In the genomic region with DNA sequence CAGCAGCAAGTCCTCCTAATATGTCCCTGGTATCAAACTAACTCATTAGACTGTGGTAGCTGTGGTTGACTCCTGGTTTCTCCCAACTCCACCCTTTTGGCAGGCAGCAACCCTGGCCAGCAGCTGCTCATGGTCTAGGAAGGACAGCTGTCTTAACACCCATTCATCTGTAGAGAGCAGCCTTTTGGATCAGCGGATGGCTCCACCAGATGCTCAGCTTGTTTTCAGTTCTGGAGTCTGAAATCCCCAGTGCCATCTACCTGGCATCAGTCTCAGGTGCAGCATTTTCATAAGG, we compare ENCODE assay signal across 21 cellular contexts.
DNase-seq lines count a peak whose midpoint lies in the region; ATAC-seq and TF ChIP-seq lines count a peak whose summit lies in the region.
"Had no signal": no experiment of that assay in that cellular context is flagged by ENCODE, and none has a peak within 500 bp of the region (broad histone marks: within the 10 kb centered on the region; RNA-seq: fewer than 3 reads in every experiment).

No MANE protein-coding gene starts in this region.

- H3K79me2 ChIP-seq in mammary epithelial cell (ENCODE audit: insufficient read depth, low read length), result no peaks in the 10 kb centered on the region

- 100% methylated on average over 1 of the region's 1 CpG for WGBS in mammary epithelial cell (ENCODE audit: low coverage, missing lambda C conversion rate)

- POLR2A ChIA-PET in activated CD4-positive, alpha-beta T cell treated with anti-CD3 and anti-CD28 coated beads for 36 hours (lab: Charles Lee), result no interaction called here

- in situ Hi-C loops in mammary epithelial cell (cut with MboI; ENCODE audit: low sequenced_read_pairs in 2 of 2), result no loop called here

- no peak for TF ChIP-seq POLR2A in breast epithelium (IDR thresholded peaks at IDR 0.05)

- no peaks in the 10 kb centered on the region for H3K4me1 Mint-ChIP-seq in stimulated activated naive B cell treated with anti-CD40 and anti-IgM and Interleukin-4, amounts not matched to agents 10 μg/mL and 1 μg/mL and 100 μg/mL, for 72 hours
- H3K4me1 Mint-ChIP-seq in activated CD4-positive, alpha-beta T cell treated with anti-CD3 and anti-CD28 coated beads for 36 hours, result no peaks in the 10 kb centered on the region
- H3K4me1 Mint-ChIP-seq: activated naive CD8-positive, alpha-beta T cell treated with anti-CD3 and anti-CD28 coated beads, Interleukin-2, amount 10 ng/mL, durations not matched to agents 7 days and 5 days; CD4-positive, alpha-beta memory T cell had no signal

- H3K4me3 Mint-ChIP-seq in stimulated activated naive B cell treated with anti-CD40 and anti-IgM and Interleukin-4, amounts not matched to agents 10 μg/mL and 1 μg/mL and 100 μg/mL, for 72 hours, result no peak overlapping the region
- H3K4me3 Mint-ChIP-seq in activated CD4-positive, alpha-beta T cell treated with anti-CD3 and anti-CD28 coated beads for 36 hours, result no peak overlapping the region
- H3K4me3 Mint-ChIP-seq: activated naive CD8-positive, alpha-beta T cell treated with anti-CD3 and anti-CD28 coated beads, Interleukin-2, amount 10 ng/mL, durations not matched to agents 7 days and 5 days; activated T-helper 1 cell treated with anti-CD3 and anti-CD28 coated beads, Interleukin-12 subunit alpha, Interleukin-12 subunit beta, Interleukin-2, Interleukin-4 antibody, amounts not matched to agents 30 ng/mL and 10 ng/mL and 1 ng/mL, durations not matched to agents 14 hours and 24 hours and 36 hours; CD4-positive, alpha-beta memory T cell had no signal

- H3K27ac ChIP-seq in mammary epithelial cell (ENCODE audit: insufficient read depth, low read depth, low read length), result no peak overlapping the region
- H3K27ac ChIP-seq in breast epithelium, result no peak overlapping the region
- H3K27ac ChIP-seq: cardiac muscle cell, esophagus squamous epithelium, GM23248, ovary, sigmoid colon, vagina had no signal

- peaks cover 5 to 7% of the 10 kb centered on the region in 2 donors for H3K36me3 Mint-ChIP-seq in stimulated activated naive B cell treated with anti-CD40 and anti-IgM and Interleukin-4, amounts not matched to agents 10 μg/mL and 1 μg/mL and 100 μg/mL, for 72 hours
- H3K36me3 Mint-ChIP-seq in activated CD4-positive, alpha-beta T cell treated with anti-CD3 and anti-CD28 coated beads for 36 hours (ENCODE audit: low read depth), result no peaks in the 10 kb centered on the region
- H3K36me3 Mint-ChIP-seq: activated naive CD8-positive, alpha-beta T cell treated with anti-CD3 and anti-CD28 coated beads, Interleukin-2, amount 10 ng/mL, durations not matched to agents 7 days and 5 days had no signal

- H3K4me2 ChIP-seq in mammary epithelial cell (ENCODE audit: insufficient read depth, low read depth, low read length), result no peak overlapping the region

- no TSS peak for BruUV-seq in mammary epithelial cell (replicated peaks; lab: Mats Ljungman, UMichigan)

- intact Hi-C loops in mammary epithelial cell (cut with micrococcal nuclease) (no loop called here), breast epithelium (cut with DNase I; ENCODE audit: low total_unique reads) (no loop called here)
- intact Hi-C loops in activated CD4-positive, alpha-beta T cell treated with anti-CD3 and anti-CD28 coated beads for 36 hours (cut with DNase I, micrococcal nuclease), result no loop called here

- DNase-seq in mammary epithelial cell (peak; percentile 48), breast epithelium (ENCODE audit: low spot score in 2 of 2) (no peak), NCI-H2107 treated with DMSO at 0.1 percent for 48 hours (lab: John Stamatoyannopoulos, UW; ENCODE audit: unreplicated experiment) (peak; percentile 75), UCSD-AML1 (lab: John Stamatoyannopoulos, UW; ENCODE audit: unreplicated experiment) (peak; percentile 20), SK-N-DZ (ENCODE audit: low spot score) (no peak)
- no peak for DNase-seq in stimulated activated naive B cell treated with anti-CD40 and anti-IgM and Interleukin-4, amounts not matched to agents 10 μg/mL and 1 μg/mL and 100 μg/mL, for 72 hours
- DNase-seq in activated CD4-positive, alpha-beta T cell treated with anti-CD3 and anti-CD28 coated beads for 36 hours, result no peak
- DNase-seq: activated CD8-positive, alpha-beta memory T cell treated with anti-CD3 and anti-CD28 coated beads for 24 hours; activated naive CD8-positive, alpha-beta T cell treated with anti-CD3 and anti-CD28 coated beads, Interleukin-2, amount 10 ng/mL, durations not matched to agents 7 days and 5 days; CD4-positive, alpha-beta memory T cell; esophagus squamous epithelium; GDM1; GM23248; ovary; sigmoid colon; stimulated activated CD4-positive, alpha-beta T cell treated with anti-CD3 and anti-CD28 coated beads, Interleukin-2, amount 100 ng/mL, for 48 hours; substantia nigra had no signal

- H3K27ac Mint-ChIP-seq in stimulated activated naive B cell treated with anti-CD40 and anti-IgM and Interleukin-4, amounts not matched to agents 10 μg/mL and 1 μg/mL and 100 μg/mL, for 72 hours, result peak overlapping the region; percentile 38
- H3K27ac Mint-ChIP-seq in activated CD4-positive, alpha-beta T cell treated with anti-CD3 and anti-CD28 coated beads for 36 hours, result no peak overlapping the region
- H3K27ac Mint-ChIP-seq: activated naive CD8-positive, alpha-beta T cell treated with anti-CD3 and anti-CD28 coated beads, Interleukin-2, amount 10 ng/mL, durations not matched to agents 7 days and 5 days; activated T-helper 1 cell treated with anti-CD3 and anti-CD28 coated beads, Interleukin-12 subunit alpha, Interleukin-12 subunit beta, Interleukin-2, Interleukin-4 antibody, amounts not matched to agents 30 ng/mL and 10 ng/mL and 1 ng/mL, durations not matched to agents 14 hours and 24 hours and 36 hours; CD4-positive, alpha-beta memory T cell had no signal

- no peak overlapping the region for H3K9ac ChIP-seq in mammary epithelial cell (ENCODE audit: insufficient read depth, low read length)
- H3K9ac ChIP-seq: GM23248 had no signal

- dilution Hi-C loops in mammary epithelial cell (cut with HindIII; ENCODE audit: low sequenced_read_pairs), result no loop called here

- no peaks in the 10 kb centered on the region for H4K20me1 ChIP-seq in mammary epithelial cell (ENCODE audit: insufficient read depth, low read length)

- no peaks in the 10 kb centered on the region for H3K27me3 Mint-ChIP-seq in stimulated activated naive B cell treated with anti-CD40 and anti-IgM and Interleukin-4, amounts not matched to agents 10 μg/mL and 1 μg/mL and 100 μg/mL, for 72 hours
- no peaks in the 10 kb centered on the region for H3K27me3 Mint-ChIP-seq in activated CD4-positive, alpha-beta T cell treated with anti-CD3 and anti-CD28 coated beads for 36 hours
- H3K27me3 Mint-ChIP-seq: activated naive CD8-positive, alpha-beta T cell treated with anti-CD3 and anti-CD28 coated beads, Interleukin-2, amount 10 ng/mL, durations not matched to agents 7 days and 5 days; CD4-positive, alpha-beta memory T cell had no signal

- H3K9me3 ChIP-seq in mammary epithelial cell (replicated peaks; ENCODE audit: insufficient read depth, low read length) (no peaks in the 10 kb centered on the region), breast epithelium (no peaks in the 10 kb centered on the region)
- H3K9me3 ChIP-seq: esophagus squamous epithelium, ovary, sigmoid colon, vagina had no signal

- H3K4me3 ChIP-seq in mammary epithelial cell (replicated peaks in 1 of 3; ENCODE audit: insufficient read depth in 1 of 3, low read depth in 2 of 3, low read length in 3 of 3) (no peak overlapping the region), breast epithelium (no peak overlapping the region)
- H3K4me3 ChIP-seq: cardiac muscle cell, esophagus squamous epithelium, GM23248, ovary, sigmoid colon, vagina had no signal

- peaks cover 3% of the 10 kb centered on the region for H3K4me1 ChIP-seq in mammary epithelial cell (ENCODE audit: insufficient read depth, low read length)
- no peaks in the 10 kb centered on the region for H3K4me1 ChIP-seq in breast epithelium
- H3K4me1 ChIP-seq: esophagus squamous epithelium, sigmoid colon, vagina had no signal

- H3K9me3 Mint-ChIP-seq in stimulated activated naive B cell treated with anti-CD40 and anti-IgM and Interleukin-4, amounts not matched to agents 10 μg/mL and 1 μg/mL and 100 μg/mL, for 72 hours, result no peaks in the 10 kb centered on the region
- H3K9me3 Mint-ChIP-seq in activated CD4-positive, alpha-beta T cell treated with anti-CD3 and anti-CD28 coated beads for 36 hours (ENCODE audit: low read depth), result no peaks in the 10 kb centered on the region
- H3K9me3 Mint-ChIP-seq: activated naive CD8-positive, alpha-beta T cell treated with anti-CD3 and anti-CD28 coated beads, Interleukin-2, amount 10 ng/mL, durations not matched to agents 7 days and 5 days; activated T-helper 1 cell treated with anti-CD3 and anti-CD28 coated beads, Interleukin-12 subunit alpha, Interleukin-12 subunit beta, Interleukin-2, Interleukin-4 antibody, amounts not matched to agents 30 ng/mL and 10 ng/mL and 1 ng/mL, durations not matched to agents 14 hours and 24 hours and 36 hours had no signal

- ATAC-seq in stimulated activated naive B cell treated with anti-CD40 and anti-IgM and Interleukin-4, amounts not matched to agents 10 μg/mL and 1 μg/mL and 100 μg/mL, for 72 hours (replicated peaks), result no peak
- no peak for ATAC-seq in activated CD4-positive, alpha-beta T cell treated with anti-CD3 and anti-CD28 coated beads for 36 hours
- ATAC-seq in HG03135 (IDR thresholded peaks at IDR 0.05; ENCODE audit: unreplicated experiment), result no peak

- no peak overlapping the region for H2AFZ ChIP-seq in mammary epithelial cell (ENCODE audit: low read depth, low read length)
- H2AFZ ChIP-seq: GM23248 had no signal

- CTCF ChIA-PET in mammary epithelial cell (lab: Charles Lee; ENCODE audit: low non-redundant PET), result no interaction called here
- CTCF ChIA-PET in activated CD4-positive, alpha-beta T cell treated with anti-CD3 and anti-CD28 coated beads for 36 hours (lab: Charles Lee), result no interaction called here

- peaks cover 1% of the 10 kb centered on the region for H3K36me3 ChIP-seq in mammary epithelial cell (ENCODE audit: insufficient read depth, low read length)
- H3K36me3 ChIP-seq in breast epithelium, result no peaks in the 10 kb centered on the region
- H3K36me3 ChIP-seq: cardiac muscle cell, esophagus squamous epithelium, ovary, sigmoid colon, vagina had no signal

- TF ChIP-seq CTCF in mammary epithelial cell (conservative IDR thresholded peaks at IDR 0.05 in 1 of 2, IDR thresholded peaks at IDR 0.05 in 1 of 2; ENCODE audit: extremely low read depth in 1 of 2, insufficient read depth in 1 of 2, low read depth in 1 of 2, low read length in 2 of 2), result no peak
- no peak for TF ChIP-seq CTCF in breast epithelium (IDR thresholded peaks at IDR 0.05)

- H3K27me3 ChIP-seq in mammary epithelial cell (ENCODE audit: insufficient read depth, low read length) (no peaks in the 10 kb centered on the region), breast epithelium (no peaks in the 10 kb centered on the region)
- H3K27me3 ChIP-seq: cardiac muscle cell, esophagus squamous epithelium, ovary, sigmoid colon, vagina had no signal

Comparison
In these comparisons a context has a peak if more than half of its experiments do, and no peak if none do; other contexts are left out.
1. DNase-seq: peak in mammary epithelial cell (single experiment), NCI-H2107 treated with DMSO at 0.1 percent for 48 hours (single experiment) and UCSD-AML1 (single experiment); none in breast epithelium (0 of 2), stimulated activated naive B cell treated with anti-CD40 and anti-IgM and Interleukin-4, amounts not matched to agents 10 μg/mL and 1 μg/mL and 100 μg/mL, for 72 hours (single experiment), SK-N-DZ (single experiment) and activated CD4-positive, alpha-beta T cell treated with anti-CD3 and anti-CD28 coated beads for 36 hours (single experiment).